In the genomic region with DNA sequence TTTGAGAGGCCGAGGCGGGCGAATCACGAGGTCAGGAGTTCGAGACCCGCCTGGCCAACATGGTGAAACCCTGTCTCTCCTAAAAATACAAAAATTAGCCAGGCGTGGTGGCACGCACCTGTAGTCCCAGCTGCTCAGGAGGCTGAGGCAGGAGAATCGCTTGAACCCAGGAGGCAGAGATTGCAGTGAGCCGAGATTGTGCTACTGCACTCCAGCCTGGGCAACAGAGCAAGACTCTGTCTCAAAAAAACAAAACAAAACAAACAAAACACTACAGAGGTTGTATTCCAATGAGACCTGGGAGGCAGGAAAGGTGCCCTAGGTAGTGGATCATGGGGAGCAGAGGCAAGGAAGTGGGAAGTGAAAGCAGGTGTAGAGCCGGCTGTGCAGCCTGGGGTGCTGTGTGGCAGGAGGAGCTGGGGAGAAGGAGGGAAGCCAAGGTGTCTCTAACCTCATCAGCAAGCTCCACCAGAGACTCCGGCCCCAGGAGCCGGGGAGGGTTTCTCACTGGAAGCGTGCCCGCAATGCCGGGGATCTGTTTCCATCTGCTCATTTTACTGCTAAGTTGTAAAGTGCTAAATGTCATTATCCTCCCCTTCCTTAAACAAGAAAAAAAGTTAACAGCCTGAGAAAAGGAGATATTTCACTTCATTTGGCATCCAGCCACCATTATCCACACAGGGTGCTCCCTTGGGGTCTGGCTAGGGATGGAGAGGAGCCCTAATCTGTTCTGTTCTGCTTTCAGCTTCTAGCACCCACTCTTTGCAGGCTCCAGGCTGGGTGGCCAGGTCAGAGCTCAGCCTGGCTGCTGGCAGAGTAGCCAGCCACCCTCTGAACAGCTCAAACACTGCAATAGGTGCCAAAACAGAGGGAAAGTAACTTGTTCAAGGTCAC, we compare ENCODE assay signal across 8 cellular contexts. TPM values are rescaled to one million over a fixed set of nuclear protein-coding genes. Genes with fewer than 3 reads are reported as not detected.
A peak's percentile ranks its signal among the peaks of the same experiment; 100 is the strongest.
DNase-seq lines count a peak whose midpoint lies in the region; ATAC-seq, FAIRE-seq and TF ChIP-seq lines count a peak whose summit lies in the region.
"Not testable (repeated sequence)": the region's sequence is repeated elsewhere in the genome, so short reads cannot be mapped to it uniquely, and the experiment has no call there.
"Had no signal": no experiment of that assay in that cellular context is flagged by ENCODE, and none has a peak within 500 bp of the region (broad histone marks: within the 10 kb centered on the region; RNA-seq: fewer than 3 reads in every experiment).

No MANE protein-coding gene starts in this region.

- intact Hi-C loops in OCI-LY7 (cut with micrococcal nuclease; ENCODE audit: unreplicated experiment); left colon (cut with DNase I, micrococcal nuclease): not testable (repeated sequence)

- ATAC-seq in left colon: peak; percentile 80

- H3K79me2 ChIP-seq in OCI-LY7 (ENCODE audit: insufficient read depth, low read depth, low read length): not testable (repeated sequence)

- not testable (repeated sequence) for BruUV-seq in OCI-LY7 (replicated peaks; lab: Mats Ljungman, UMichigan)

- FAIRE-seq in endometrium (lab: Jason Lieb, UNC): peak; percentile 89

- H4K20me1 ChIP-seq in OCI-LY7 (ENCODE audit: insufficient read depth, low read length): not testable (repeated sequence)

- H3K27ac ChIP-seq in HEK293 (ENCODE audit: extremely low read depth, low read depth, low read length); OCI-LY7 (ENCODE audit: low read depth, low read length, poor library complexity, severe bottlenecking): not testable (repeated sequence)
- H3K27ac ChIP-seq in muscle layer of colon (ENCODE audit: low read depth, low read length): peak overlapping the region; percentile 68
- H3K27ac ChIP-seq in rectal smooth muscle tissue (ENCODE audit: low read depth, low read length): peak overlapping the region; percentile 68

- 0 out of 2 replicates have a peak overlapping the region, but pooled peaks have one; percentile 2 for H3K4me2 ChIP-seq in OCI-LY7 (ENCODE audit: low read length)

- DNase-seq in NCI-H446 (lab: John Stamatoyannopoulos, UW) (peak; percentile 29 to 41), left colon (peak; percentile 78 to 83)
- DNase-seq in OCI-LY7 (ENCODE audit: low spot score): not testable (repeated sequence)

- not testable (repeated sequence) for H3K9me3 ChIP-seq in HEK293 (ENCODE audit: control insufficient read depth, insufficient read depth, low read depth, low read length); OCI-LY7 (ENCODE audit: low read length); muscle layer of colon (ENCODE audit: low read length)

- POLR2A ChIA-PET in HEK293 (lab: Yijun Ruan, JAX); OCI-LY7 (lab: Charles Lee): not testable (repeated sequence)

- not testable (repeated sequence) for H3K9me2 ChIP-seq in OCI-LY7 (ENCODE audit: insufficient read depth, low read length)

- not testable (repeated sequence) for H3K4me1 ChIP-seq in HEK293 (ENCODE audit: control insufficient read depth, insufficient read depth, low read length); OCI-LY7 (ENCODE audit: insufficient read depth, low read length, poor library complexity, severe bottlenecking); rectal smooth muscle tissue (ENCODE audit: control insufficient read depth, insufficient read depth, low read length)
- peaks cover 28% of the 10 kb centered on the region for H3K4me1 ChIP-seq in muscle layer of colon (ENCODE audit: insufficient read depth, low read length)

- H3K4me3 ChIP-seq in HEK293 (ENCODE audit: low read depth, low read length); OCI-LY7 (ENCODE audit: low read depth, low read length, poor library complexity, severe bottlenecking); muscle layer of colon (ENCODE audit: low read depth in 1 of 2, low read length in 2 of 2); rectal smooth muscle tissue (ENCODE audit: low read length): not testable (repeated sequence)

- CTCF ChIA-PET in HEK293 (lab: Yijun Ruan, JAX): interaction anchor here (0.7 to 1.6 kb wide), 4 partner anchors 16 to 259 kb away, joined by 3 to 4 read pairs (median 4); no protein-coding TSS in a partner anchor
- CTCF ChIA-PET in OCI-LY7 (lab: Charles Lee; ENCODE audit: unreplicated experiment): not testable (repeated sequence)

- not testable (repeated sequence) for H3K36me3 ChIP-seq in HEK293 (ENCODE audit: control insufficient read depth in 2 of 2, insufficient read depth in 1 of 2, low read length in 2 of 2); OCI-LY7 (ENCODE audit: insufficient read depth, low read length); muscle layer of colon (ENCODE audit: insufficient read depth, low read length); rectal smooth muscle tissue (ENCODE audit: control insufficient read depth, insufficient read depth, low read length)

- not testable (repeated sequence) for TF ChIP-seq CTCF in HEK293 (tag by site-specific recombination; IDR thresholded peaks at IDR 0.05); OCI-LY7 (conservative IDR thresholded peaks at IDR 0.05; ENCODE audit: low read length)

- peak overlapping the region; percentile 78; the same call in 1 of the 2 replicates for H2AFZ ChIP-seq in OCI-LY7 (ENCODE audit: low read length)

- H3K9ac ChIP-seq in muscle layer of colon (ENCODE audit: low read length); rectal smooth muscle tissue (ENCODE audit: low read length): not testable (repeated sequence)

- not testable (repeated sequence) for H3K27me3 ChIP-seq in muscle layer of colon (ENCODE audit: control insufficient read depth in 1 of 2, insufficient read depth in 2 of 2, low read length in 2 of 2); rectal smooth muscle tissue (ENCODE audit: control insufficient read depth, insufficient read depth, low read length)

TF ChIP-seq in HEK293, 187 proteins besides CTCF, POLR2A, EP300 and RAD21:
- TF ChIP-seq FEZF1 (tag by site-specific recombination; IDR thresholded peaks at IDR 0.05): peak; percentile 71; the same call in 1 of the 2 replicates
- TF ChIP-seq WT1 (tag by site-specific recombination; IDR thresholded peaks at IDR 0.05): peak; percentile 91
- 0 out of 2 replicates have a peak, but pooled peaks have one; percentile 33 for TF ChIP-seq ZSCAN30 (tag by site-specific recombination; IDR thresholded peaks at IDR 0.05)
- TF ChIP-seq KLF1 (tag by site-specific recombination; IDR thresholded peaks at IDR 0.05): peak; percentile 25; the same call in 1 of the 2 replicates
- TF ChIP-seq GLIS1 (tag by site-specific recombination; IDR thresholded peaks at IDR 0.05): peak; percentile 90
- TF ChIP-seq ZIC2 (tag by site-specific recombination; IDR thresholded peaks at IDR 0.05): peak; percentile 29
- TF ChIP-seq ZNF843 (tag by site-specific recombination; IDR thresholded peaks at IDR 0.05): 0 out of 2 replicates have a peak, but pooled peaks have one; percentile 47
- peak; percentile 97 for TF ChIP-seq ZNF121 (tag by site-specific recombination; IDR thresholded peaks at IDR 0.05)
- 0 out of 2 replicates have a peak, but pooled peaks have one; percentile 11 for TF ChIP-seq ZNF341 (tag by site-specific recombination; IDR thresholded peaks at IDR 0.05; ENCODE audit: low read depth)
- TF ChIP-seq, protein P1, sequence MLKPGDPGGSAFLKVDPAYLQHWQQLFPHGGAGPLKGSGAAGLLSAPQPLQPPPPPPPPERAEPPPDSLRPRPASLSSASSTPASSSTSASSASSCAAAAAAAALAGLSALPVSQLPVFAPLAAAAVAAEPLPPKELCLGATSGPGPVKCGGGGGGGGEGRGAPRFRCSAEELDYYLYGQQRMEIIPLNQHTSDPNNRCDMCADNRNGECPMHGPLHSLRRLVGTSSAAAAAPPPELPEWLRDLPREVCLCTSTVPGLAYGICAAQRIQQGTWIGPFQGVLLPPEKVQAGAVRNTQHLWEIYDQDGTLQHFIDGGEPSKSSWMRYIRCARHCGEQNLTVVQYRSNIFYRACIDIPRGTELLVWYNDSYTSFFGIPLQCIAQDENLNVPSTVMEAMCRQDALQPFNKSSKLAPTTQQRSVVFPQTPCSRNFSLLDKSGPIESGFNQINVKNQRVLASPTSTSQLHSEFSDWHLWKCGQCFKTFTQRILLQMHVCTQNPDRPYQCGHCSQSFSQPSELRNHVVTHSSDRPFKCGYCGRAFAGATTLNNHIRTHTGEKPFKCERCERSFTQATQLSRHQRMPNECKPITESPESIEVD (tag by site-specific recombination; IDR thresholded peaks at IDR 0.05): peak; percentile 89
- TF ChIP-seq ZNF423 (tag by site-specific recombination; IDR thresholded peaks at IDR 0.05): peak; percentile 82
- 0 out of 2 replicates have a peak, but pooled peaks have one; percentile 11 for TF ChIP-seq ZBTB20 (tag by site-specific recombination; IDR thresholded peaks at IDR 0.05)
- TF ChIP-seq, protein P2, sequence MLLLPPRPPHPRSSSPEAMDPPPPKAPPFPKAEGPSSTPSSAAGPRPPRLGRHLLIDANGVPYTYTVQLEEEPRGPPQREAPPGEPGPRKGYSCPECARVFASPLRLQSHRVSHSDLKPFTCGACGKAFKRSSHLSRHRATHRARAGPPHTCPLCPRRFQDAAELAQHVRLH (tag by site-specific recombination; IDR thresholded peaks at IDR 0.05): 0 out of 2 replicates have a peak, but pooled peaks have one; percentile 10
- TF ChIP-seq, protein P3, sequence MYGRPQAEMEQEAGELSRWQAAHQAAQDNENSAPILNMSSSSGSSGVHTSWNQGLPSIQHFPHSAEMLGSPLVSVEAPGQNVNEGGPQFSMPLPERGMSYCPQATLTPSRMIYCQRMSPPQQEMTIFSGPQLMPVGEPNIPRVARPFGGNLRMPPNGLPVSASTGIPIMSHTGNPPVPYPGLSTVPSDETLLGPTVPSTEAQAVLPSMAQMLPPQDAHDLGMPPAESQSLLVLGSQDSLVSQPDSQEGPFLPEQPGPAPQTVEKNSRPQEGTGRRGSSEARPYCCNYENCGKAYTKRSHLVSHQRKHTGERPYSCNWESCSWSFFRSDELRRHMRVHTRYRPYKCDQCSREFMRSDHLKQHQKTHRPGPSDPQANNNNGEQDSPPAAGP (tag by site-specific recombination; IDR thresholded peaks at IDR 0.05): peak; percentile 81; the same call in 1 of the 2 replicates
- peak; percentile 74 for TF ChIP-seq ZBTB48 (tag by site-specific recombination; IDR thresholded peaks at IDR 0.05)
- TF ChIP-seq OSR2 (tag by site-specific recombination; IDR thresholded peaks at IDR 0.05): peak; percentile 32; the same call in 1 of the 2 replicates

RNA-seq across cellular contexts. Expression of a gene that starts 11.8 kb away (rescaled TPM):
- 6.7 and 7.6 TPM in 2 replicates for total RNA-seq in OCI-LY7 (2014; rRNA removed; shearing (Covaris generic))
- 5.3 and 6.7 TPM in 2 replicates for total RNA-seq in OCI-LY7 (2022)
- total RNA-seq in left colon: 10 to 100 TPM in 1 of 2 donors, 1 to 10 TPM in 1; 9.3 to 11.3 TPM
- total RNA-seq: CD8-positive, alpha-beta T cell had no signal

RNA-seq across cellular contexts. Expression of a gene that starts 25.0 kb away (rescaled TPM):
- not detected in 2 replicates for total RNA-seq in OCI-LY7 (2014; rRNA removed; shearing (Covaris generic))
- total RNA-seq in OCI-LY7 (2022) (not detected in 2 replicates), left colon (10 to 100 TPM; 88.7 to 94.5 TPM)

Comparison
In these comparisons a context has a peak if more than half of its experiments do, and no peak if none do; other contexts are left out.
1. RNA of a gene that starts 25.0 kb away (total RNA-seq): 88.7 to 94.5 TPM in left colon; not detected in OCI-LY7; every median in the first group is over 10 times any median in the second.